1 cellular context compared by ENCODE assay signal in genomic region chr2:677056-677949, GRCh38.
TF ChIP-seq lines count a peak whose summit lies in the region.

TMEM18 (minus strand) TSS chr2:677406; CDS start chr2:677345, 61 bp downstream.

TF ChIP-seq in HepG2, 621 proteins besides CTCF, POLR2A, EP300 and RAD21 (continued from another document and continues in another):
- TF ChIP-seq STAT5B (CRISPR knock-in tag; IDR thresholded peaks at IDR 0.05) (peak; percentile 68), SP1 (IDR thresholded peaks at IDR 0.05) (peak; percentile 98), SP1 (CRISPR knock-in tag; IDR thresholded peaks at IDR 0.05) (peak; percentile 71; the same call in 1 of the 2 replicates), ZNF737 (CRISPR knock-in tag; IDR thresholded peaks at IDR 0.05; ENCODE audit: borderline replicate concordance) (0 out of 2 replicates have a peak, but pooled peaks have one; percentile 48), WIZ (CRISPR knock-in tag; IDR thresholded peaks at IDR 0.05) (peak; percentile 68; the same call in 1 of the 2 replicates), ZNF609 (CRISPR knock-in tag; IDR thresholded peaks at IDR 0.05; ENCODE audit: borderline replicate concordance) (0 out of 2 replicates have a peak, but pooled peaks have one; percentile 13), ZFP82 (CRISPR knock-in tag; IDR thresholded peaks at IDR 0.05; ENCODE audit: borderline replicate concordance) (peak; percentile 92; the same call in 1 of the 2 replicates), ZNF512 (CRISPR knock-in tag; IDR thresholded peaks at IDR 0.05) (peak; percentile 33; the same call in 1 of the 2 replicates), ZBTB38 (CRISPR knock-in tag; IDR thresholded peaks at IDR 0.05) (peak; percentile 58; the same call in 1 of the 2 replicates), ZUFSP (CRISPR knock-in tag; IDR thresholded peaks at IDR 0.05; ENCODE audit: borderline replicate concordance) (no peak), SAP130 (CRISPR knock-in tag; IDR thresholded peaks at IDR 0.05; ENCODE audit: low read depth) (peak; percentile 89), REL (CRISPR knock-in tag; conservative IDR thresholded peaks at IDR 0.05) (no peak), ZNF546 (CRISPR knock-in tag; conservative IDR thresholded peaks at IDR 0.05) (peak; percentile 97), ZNF350 (CRISPR knock-in tag; IDR thresholded peaks at IDR 0.05; ENCODE audit: borderline replicate concordance, low read depth) (peak; percentile 91), HOXA3 (CRISPR knock-in tag; IDR thresholded peaks at IDR 0.05) (peak; percentile 82), TOPORS (CRISPR knock-in tag; IDR thresholded peaks at IDR 0.05) (peak; percentile 74; the same call in 1 of the 2 replicates), ZSCAN9 (CRISPR knock-in tag; IDR thresholded peaks at IDR 0.05; ENCODE audit: borderline replicate concordance) (peak; percentile 91), ARNT (IDR thresholded peaks at IDR 0.05) (no peak), ZFAT (CRISPR knock-in tag; conservative IDR thresholded peaks at IDR 0.05) (no peak; the same call in 1 of the 2 replicates), ZBTB33 (CRISPR knock-in tag; IDR thresholded peaks at IDR 0.05) (peak; percentile 73), EZH2 (conservative IDR thresholded peaks at IDR 0.05; ENCODE audit: low read depth, low read length) (no peak), DPF2 (CRISPR knock-in tag; IDR thresholded peaks at IDR 0.05; ENCODE audit: borderline replicate concordance, low read depth) (no peak), SRSF4 (IDR thresholded peaks at IDR 0.05; ENCODE audit: low read depth, low read length, poor library complexity, severe bottlenecking) (no peak), SETDB1 (CRISPR knock-in tag; IDR thresholded peaks at IDR 0.05; ENCODE audit: borderline replicate concordance) (no peak), ZNF326 (CRISPR knock-in tag; IDR thresholded peaks at IDR 0.05; ENCODE audit: borderline replicate concordance) (no peak; the same call in 1 of the 2 replicates), ZMYM2 (CRISPR knock-in tag; IDR thresholded peaks at IDR 0.05) (no peak), ADNP (CRISPR knock-in tag; IDR thresholded peaks at IDR 0.05) (no peak), ZFP90 (CRISPR knock-in tag; IDR thresholded peaks at IDR 0.05; ENCODE audit: borderline replicate concordance) (peak; percentile 98), SALL1 (CRISPR knock-in tag; IDR thresholded peaks at IDR 0.05) (peak; percentile 97), KIAA2018 (CRISPR knock-in tag; IDR thresholded peaks at IDR 0.05; ENCODE audit: borderline replicate concordance) (peak; percentile 91; the same call in 1 of the 2 replicates)
